ENCODE assay signal across 9 cellular contexts in the genomic region with DNA sequence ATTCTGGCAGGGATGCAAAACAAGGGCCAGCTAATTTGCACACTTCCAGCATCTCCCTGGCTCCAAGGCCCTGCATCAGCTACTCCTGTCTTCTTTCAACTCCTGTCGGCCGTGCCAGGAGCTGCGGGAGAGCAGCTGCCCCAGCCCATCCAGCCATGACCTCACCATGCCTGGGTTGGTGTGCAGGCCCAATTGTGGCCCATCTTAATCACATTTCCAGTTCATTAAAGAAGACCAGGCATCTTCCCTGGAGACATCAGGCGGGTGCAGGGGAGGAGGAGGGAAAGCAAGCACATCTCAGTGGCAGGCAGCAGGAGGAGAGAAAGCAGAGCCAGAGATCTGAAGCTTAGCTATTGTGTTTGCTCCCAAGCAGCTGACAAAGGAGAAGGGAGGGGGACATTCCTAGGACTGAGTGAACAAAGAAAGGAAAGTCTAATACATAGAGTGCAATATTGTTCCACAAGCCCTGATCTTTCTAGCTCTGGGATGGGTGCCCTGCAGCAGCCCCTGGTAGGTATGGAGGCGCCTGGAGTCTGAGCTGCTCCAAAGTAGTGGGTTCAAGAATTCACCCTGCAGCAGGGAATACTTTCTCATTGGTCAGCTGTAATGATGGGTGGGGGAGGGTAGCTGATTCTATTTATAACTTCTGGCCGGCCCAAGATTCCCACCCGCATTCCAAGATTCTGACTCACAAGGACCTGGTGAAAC. TPM values are rescaled to one million over a fixed set of nuclear protein-coding genes. Genes with fewer than 3 reads are reported as not detected.
DNase-seq lines count a peak whose midpoint lies in the region; ATAC-seq and TF ChIP-seq lines count a peak whose summit lies in the region.
"Had no signal": no experiment of that assay in that cellular context is flagged by ENCODE, and none has a peak within 500 bp of the region (broad histone marks: within the 10 kb centered on the region; RNA-seq: fewer than 3 reads in every experiment).

No MANE protein-coding gene starts in this region.

- H3K36me3 ChIP-seq in HUES64 (ENCODE audit: insufficient read depth, low read length) = no peaks in the 10 kb centered on the region

- no peaks in the 10 kb centered on the region for H3K36me3 Mint-ChIP-seq in activated CD8-positive, alpha-beta T cell treated with anti-CD3 and anti-CD28 coated beads for 36 hours (ENCODE audit: low read depth)
- H3K36me3 Mint-ChIP-seq: memory B cell had no signal

- intact Hi-C loops in activated CD8-positive, alpha-beta T cell treated with anti-CD3 and anti-CD28 coated beads for 36 hours (cut with micrococcal nuclease) = no loop called here

- no peaks in the 10 kb centered on the region for H3K9me3 ChIP-seq in HUES64 (ENCODE audit: insufficient read depth, low read depth, low read length)

- H3K27me3 Mint-ChIP-seq in activated CD8-positive, alpha-beta T cell treated with anti-CD3 and anti-CD28 coated beads for 36 hours = peaks cover 2% of the 10 kb centered on the region

- peaks cover 31% of the 10 kb centered on the region for H3K4me1 ChIP-seq in HUES64 (ENCODE audit: insufficient read depth, low read length)

- peak overlapping the region; percentile 3; the same call in 1 of the 2 replicates for H3K4me3 ChIP-seq in HUES64 (ENCODE audit: low read length)

- TF ChIP-seq CTCF in activated CD8-positive, alpha-beta T cell treated with anti-CD3 and anti-CD28 coated beads for 36 hours (IDR thresholded peaks at IDR 0.05) = no peak

- no peaks in the 10 kb centered on the region for H3K9me3 Mint-ChIP-seq in activated CD8-positive, alpha-beta T cell treated with anti-CD3 and anti-CD28 coated beads for 36 hours
- H3K9me3 Mint-ChIP-seq: memory B cell had no signal

- H3K4me1 Mint-ChIP-seq in activated CD8-positive, alpha-beta T cell treated with anti-CD3 and anti-CD28 coated beads for 36 hours (ENCODE audit: low read depth) = peaks cover 3% of the 10 kb centered on the region
- H3K4me1 Mint-ChIP-seq: memory B cell had no signal

- 42% methylated on average over 7 of the region's 7 CpGs for WGBS in HUES64

- CTCF ChIA-PET in activated CD8-positive, alpha-beta T cell treated with anti-CD3 and anti-CD28 coated beads for 36 hours (lab: Charles Lee) = interaction anchor here (0.8 to 1.2 kb wide), 4 partner anchors 9 to 200 kb away, joined by 3 to 4 read pairs (median 3); no protein-coding TSS in a partner anchor

- no peaks in the 10 kb centered on the region for H3K27me3 ChIP-seq in HUES64 (ENCODE audit: insufficient read depth, low read length)

- DNase-seq in dermis blood vessel endothelial cell = peak; percentile 83
- DNase-seq in kidney glomerular epithelial cell (lab: John Stamatoyannopoulos, UW) = peak; percentile 62
- no peak for DNase-seq in NCI-H187 (lab: John Stamatoyannopoulos, UW)
- DNase-seq in activated CD8-positive, alpha-beta T cell treated with anti-CD3 and anti-CD28 coated beads for 36 hours = no peak
- DNase-seq in NCI-H2171 treated with DMSO at 0.1 percent for 48 hours (lab: John Stamatoyannopoulos, UW) = no peak
- DNase-seq in stimulated activated CD4-positive, alpha-beta T cell treated with anti-CD3 and anti-CD28 coated beads, Interleukin-2, amount 100 ng/mL, for 24 hours = no peak

- H3K9ac ChIP-seq in HUES64 (ENCODE audit: low read depth, low read length) = peak overlapping the region; percentile 27; the same call in 1 of the 2 replicates

- H3K27ac ChIP-seq in HUES64 (ENCODE audit: low read depth, low read length) = peak overlapping the region; percentile 82
- H3K27ac ChIP-seq in temporal lobe (ENCODE audit: low read depth, low read length) = peak overlapping the region; percentile 51

- ATAC-seq in activated CD8-positive, alpha-beta T cell treated with anti-CD3 and anti-CD28 coated beads for 36 hours = no peak

- POLR2A ChIA-PET in activated CD8-positive, alpha-beta T cell treated with anti-CD3 and anti-CD28 coated beads for 36 hours (lab: Charles Lee) = interaction anchor here (1.0 kb wide), 1 partner anchor 9 kb away, joined by 4 read pairs; no protein-coding TSS in a partner anchor

- H3K4me3 Mint-ChIP-seq in activated CD8-positive, alpha-beta T cell treated with anti-CD3 and anti-CD28 coated beads for 36 hours = no peak overlapping the region
- H3K4me3 Mint-ChIP-seq: memory B cell had no signal

- H3K27ac Mint-ChIP-seq in activated CD8-positive, alpha-beta T cell treated with anti-CD3 and anti-CD28 coated beads for 36 hours = no peak overlapping the region
- H3K27ac Mint-ChIP-seq: memory B cell had no signal

RNA-seq across cellular contexts. Expression of gene VWF, which starts 40.1 kb away (rescaled TPM):
- 1.2 TPM for polyA plus RNA-seq in HUES64 (2013, experiment 1 of 2)
- polyA plus RNA-seq in HUES64 (2013, experiment 2 of 2) = 1.5 TPM
- total RNA-seq in dermis blood vessel endothelial cell (3,052 and 3,683 TPM in 2 replicates), temporal lobe (15.0 TPM)
- under 1 TPM; 0.11 to 0.13 TPM for total RNA-seq in activated CD8-positive, alpha-beta T cell treated with anti-CD3 and anti-CD28 coated beads for 36 hours

Comparison
In these comparisons a context has a peak if more than half of its experiments do, and no peak if none do; other contexts are left out.
1. DNase-seq: peak in dermis blood vessel endothelial cell (single experiment) and kidney glomerular epithelial cell (single experiment); none in NCI-H187 (0 of 2), activated CD8-positive, alpha-beta T cell treated with anti-CD3 and anti-CD28 coated beads for 36 hours (single experiment), NCI-H2171 treated with DMSO at 0.1 percent for 48 hours (single experiment) and stimulated activated CD4-positive, alpha-beta T cell treated with anti-CD3 and anti-CD28 coated beads, Interleukin-2, amount 100 ng/mL, for 24 hours (0 of 2).
2. RNA of gene VWF, which starts 40.1 kb away (total RNA-seq): 3,052 to 3,683 TPM in dermis blood vessel endothelial cell; 15.0 TPM in temporal lobe (single experiment) and 0.11 to 0.13 TPM in activated CD8-positive, alpha-beta T cell treated with anti-CD3 and anti-CD28 coated beads for 36 hours; every median in the first group is over 100 times any median in the second.